Comparison of ENCODE assay signal across 11 cellular contexts in the genomic region with DNA sequence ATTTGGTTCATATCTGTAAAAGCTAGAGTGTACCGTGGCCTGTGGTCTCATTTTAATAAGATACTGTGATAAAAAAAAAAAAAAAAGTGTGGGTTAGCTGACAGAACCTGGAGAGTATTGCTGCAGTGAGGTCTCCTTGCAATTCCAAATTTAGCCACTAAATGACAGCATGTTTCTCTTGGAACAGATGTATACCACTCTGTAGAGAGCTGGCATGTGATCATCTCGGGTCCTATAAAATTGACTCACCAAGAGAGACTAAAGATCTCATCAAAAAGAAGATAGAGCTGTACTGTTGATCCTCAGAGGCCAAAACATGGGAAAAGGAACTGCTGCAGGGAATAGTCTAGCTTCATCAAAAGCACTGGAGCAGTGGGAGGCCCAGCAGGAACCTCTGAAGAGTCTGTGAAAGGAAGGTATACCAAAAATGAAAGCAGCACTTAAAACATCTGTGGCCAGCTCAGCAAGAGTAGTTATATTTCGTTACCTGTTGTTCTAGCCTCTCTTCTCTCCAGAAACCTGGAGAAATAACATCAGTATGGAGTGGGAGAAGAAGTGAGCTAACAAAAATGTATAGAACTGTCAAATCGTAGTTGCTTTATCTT.
DNase-seq lines count a peak whose midpoint lies in the region; TF ChIP-seq lines count a peak whose summit lies in the region.
"Had no signal": no experiment of that assay in that cellular context is flagged by ENCODE, and none has a peak within 500 bp of the region (broad histone marks: within the 10 kb centered on the region; RNA-seq: fewer than 3 reads in every experiment).

No MANE protein-coding gene starts in this region.

- no peaks in the 10 kb centered on the region for H3K4me1 ChIP-seq in PC-9 (replicated peaks; ENCODE audit: insufficient read depth)

- peak; percentile 18 for TF ChIP-seq CTCF in AG09319 (IDR thresholded peaks at IDR 0.05; ENCODE audit: low read depth, low read length)
- peak; percentile 56 for TF ChIP-seq CTCF in PC-9 (conservative IDR thresholded peaks at IDR 0.05)

- H3K27ac Mint-ChIP-seq in immature natural killer cell, result no peak overlapping the region
- H3K27ac Mint-ChIP-seq: brain had no signal

- H3K27ac ChIP-seq in PC-9, result no peak overlapping the region

- 0 out of 2 replicates have a peak overlapping the region, but pooled peaks have one; percentile 12 for H2AFZ ChIP-seq in PC-9

- intact Hi-C loops in PC-9 (cut with micrococcal nuclease; ENCODE audit: unreplicated experiment) (no loop called here), cardiac septum (cut with DNase I) (no loop called here)

- no TSS peak for BruUV-seq in PC-9 (replicated peaks; lab: Mats Ljungman, UMichigan)

- H3K27me3 Mint-ChIP-seq in immature natural killer cell (ENCODE audit: low read depth in 3 of 3), result peaks cover 4 to 14% (median 5%) of the 10 kb centered on the region in 3 donors
- H3K27me3 Mint-ChIP-seq: brain had no signal

- H3K4me3 ChIP-seq in H7 (ENCODE audit: insufficient read depth, low read depth, low read length) (no peak overlapping the region), PC-9 (no peak overlapping the region)
- H3K4me3 ChIP-seq: lung had no signal

- H3K9me2 ChIP-seq in PC-9 (ENCODE audit: insufficient read depth), result no peaks in the 10 kb centered on the region

- peak overlapping the region; percentile 3; the same call in 1 of the 2 replicates for H3K4me2 ChIP-seq in PC-9

- no peak overlapping the region for H3K4me3 Mint-ChIP-seq in immature natural killer cell
- H3K4me3 Mint-ChIP-seq: brain had no signal

- no peaks in the 10 kb centered on the region for H3K36me3 Mint-ChIP-seq in immature natural killer cell

- H3K36me3 ChIP-seq in H7 (replicated peaks; ENCODE audit: control insufficient read depth, insufficient read depth, low read length) (no peaks in the 10 kb centered on the region), PC-9 (ENCODE audit: low read depth) (no peaks in the 10 kb centered on the region)

- no peaks in the 10 kb centered on the region for H3K9me3 ChIP-seq in PC-9 (ENCODE audit: insufficient read depth, low read depth)

- CTCF ChIA-PET in PC-9 (lab: Charles Lee), result interaction anchor here (0.6 to 0.7 kb wide), 2 partner anchors 575 to 745 kb away, joined by 3 to 8 read pairs; no protein-coding TSS in a partner anchor

- peaks cover 0 to 7% (median 0%) of the 10 kb centered on the region in 6 donors for H3K9me3 Mint-ChIP-seq in immature natural killer cell

- H3F3A ChIP-seq in PC-9 (ENCODE audit: insufficient read depth, low read depth), result no peaks in the 10 kb centered on the region

- H4K20me1 ChIP-seq in PC-9 (ENCODE audit: insufficient read depth), result no peaks in the 10 kb centered on the region

- H3K79me2 ChIP-seq in PC-9 (ENCODE audit: low read depth), result no peaks in the 10 kb centered on the region

- no peak for DNase-seq in AG09319 (ENCODE audit: extremely low read depth, low read depth)
- DNase-seq in H7, result peak; percentile 8
- DNase-seq in PC-9, result no peak
- peak; percentile 26 for DNase-seq in glomerular visceral epithelial cell (ENCODE audit: extremely low spot score)
- no peak for DNase-seq in NOMO-1 (lab: John Stamatoyannopoulos, UW; ENCODE audit: unreplicated experiment in 2 of 2)
- no peak for DNase-seq in immature natural killer cell
- no peak for DNase-seq in EL
- DNase-seq in cardiac septum (ENCODE audit: low spot score), result no peak
- DNase-seq: T1000 had no signal

- H3K4me1 Mint-ChIP-seq in immature natural killer cell, result no peaks in the 10 kb centered on the region
- H3K4me1 Mint-ChIP-seq: brain had no signal

- POLR2A ChIA-PET in PC-9 (lab: Charles Lee; ENCODE audit: unreplicated experiment), result no interaction called here

- H3K27me3 ChIP-seq in H7 (ENCODE audit: control insufficient read depth, insufficient read depth, low read length) (no peaks in the 10 kb centered on the region), PC-9 (ENCODE audit: insufficient read depth, low read depth) (no peaks in the 10 kb centered on the region)

Comparison
In these comparisons a context has a peak if more than half of its experiments do, and no peak if none do; other contexts are left out.
1. DNase-seq: peak in H7 (single experiment) and glomerular visceral epithelial cell (single experiment); none in AG09319 (single experiment), PC-9 (0 of 2), NOMO-1 (0 of 2), immature natural killer cell (0 of 3), EL (single experiment) and cardiac septum (single experiment).